18 cellular contexts compared by ENCODE assay signal in genomic region chr3:159604151-159604581, GRCh38.
A peak's percentile ranks its signal among the peaks of the same experiment; 100 is the strongest.
DNase-seq lines count a peak whose midpoint lies in the region; ATAC-seq, FAIRE-seq and TF ChIP-seq lines count a peak whose summit lies in the region.
"Had no signal": no experiment of that assay in that cellular context is flagged by ENCODE, and none has a peak within 500 bp of the region (broad histone marks: within the 10 kb centered on the region; RNA-seq: fewer than 3 reads in every experiment).

No MANE protein-coding gene starts in this region.

- no peak for FAIRE-seq in HTR-8/SVneo (lab: Jason Lieb, UNC)

- TF ChIP-seq CTCF in choroid plexus epithelial cell (conservative IDR thresholded peaks at IDR 0.05; ENCODE audit: low read depth, low read length) (no peak), kidney epithelial cell (IDR thresholded peaks at IDR 0.05; ENCODE audit: insufficient read depth, low read length, poor library complexity, severe bottlenecking) (no peak)

- H3K36me3 ChIP-seq in kidney epithelial cell (ENCODE audit: control insufficient read depth, insufficient read depth, low read length), result no peaks in the 10 kb centered on the region
- H3K36me3 ChIP-seq: BLaER1, SJSA1, vagina had no signal

- H3K4me3 ChIP-seq in choroid plexus epithelial cell (ENCODE audit: low read depth, low read length) (no peak overlapping the region), kidney epithelial cell (ENCODE audit: low read depth, low read length) (no peak overlapping the region)
- H3K4me3 ChIP-seq: BLaER1, SJSA1, vagina had no signal

- DNase-seq in AG20443 (ENCODE audit: low spot score), result peak; percentile 63
- peak in 74 of 76 experiments; percentile 3 to 95 (median 80) for DNase-seq in HUDEP-2 (lab: John Stamatoyannopoulos, UW; ENCODE audit: unreplicated experiment in 76 of 76)
- DNase-seq in choroid plexus epithelial cell (ENCODE audit: low read depth), result peak; percentile 45
- peak; percentile 38 for DNase-seq in kidney epithelial cell (ENCODE audit: low read depth)
- DNase-seq in HTR-8/SVneo (ENCODE audit: insufficient read length, low spot score), result no peak
- no peak for DNase-seq in left lobe of liver (ENCODE audit: low spot score)
- no peak for DNase-seq in COR-L47 (lab: John Stamatoyannopoulos, UW)
- DNase-seq: activated CD8-positive, alpha-beta memory T cell treated with anti-CD3 and anti-CD28 coated beads, Interleukin-2, amount 10 ng/mL, durations not matched to agents 7 days and 5 days; activated naive CD4-positive, alpha-beta T cell treated with anti-CD3 and anti-CD28 coated beads, Interleukin-2, amount 50 U/mL, for 16 hours; naive B cell; NCI-H1417 treated with DMSO at 0.1 percent for 48 hours; NCI-H526; stimulated activated CD4-positive, alpha-beta T cell treated with anti-CD3 and anti-CD28 coated beads, Interleukin-4, amount 100 ng/mL, for 1 hour; stimulated activated naive B cell treated with anti-CD40 and anti-IgM and Interleukin-4, amounts not matched to agents 10 μg/mL and 1 μg/mL and 100 μg/mL, for 72 hours had no signal

- no peaks in the 10 kb centered on the region for H3K27me3 ChIP-seq in kidney epithelial cell (ENCODE audit: control insufficient read depth, insufficient read depth, low read length)
- H3K27me3 ChIP-seq: BLaER1, SJSA1, vagina had no signal

- no peak for ATAC-seq in HG03354 (IDR thresholded peaks at IDR 0.05; ENCODE audit: poor library complexity, severe bottlenecking, unreplicated experiment)
- ATAC-seq in left lobe of liver, result no peak
- ATAC-seq: activated CD8-positive, alpha-beta memory T cell treated with anti-CD3 and anti-CD28 coated beads, Interleukin-2, amount 10 ng/mL, durations not matched to agents 7 days and 5 days; stimulated activated naive B cell treated with anti-CD40 and anti-IgM and Interleukin-4, amounts not matched to agents 10 μg/mL and 1 μg/mL and 100 μg/mL, for 72 hours had no signal

Comparison
In these comparisons a context has a peak if more than half of its experiments do, and no peak if none do; other contexts are left out.
1. DNase-seq: peak in AG20443 (single experiment), HUDEP-2 (74 of 76), choroid plexus epithelial cell (single experiment) and kidney epithelial cell (single experiment); none in HTR-8/SVneo (single experiment), left lobe of liver (single experiment) and COR-L47 (single experiment).